1 cellular context compared by ENCODE assay signal in genomic region chr2:42028571-42029148, GRCh38.
TF ChIP-seq lines count a peak whose summit lies in the region.

No MANE protein-coding gene starts in this region.

TF ChIP-seq in H1, 55 proteins besides CTCF, POLR2A, EP300 and RAD21 (continued from another document):
- no peak for TF ChIP-seq MAFK (IDR thresholded peaks at IDR 0.05; ENCODE audit: low read depth, low read length)
- no peak for TF ChIP-seq ATF2 (IDR thresholded peaks at IDR 0.05; ENCODE audit: low read length)
- no peak for TF ChIP-seq CHD7 (IDR thresholded peaks at IDR 0.05; ENCODE audit: insufficient replicate concordance, low read length)
- no peak for TF ChIP-seq NANOG (IDR thresholded peaks at IDR 0.05; ENCODE audit: insufficient read depth, low read depth, low read length, poor library complexity, severe bottlenecking)
TF ChIP-seq in H1: peak in this region for 0.
